18 cellular contexts compared by ENCODE assay signal in the genomic region with DNA sequence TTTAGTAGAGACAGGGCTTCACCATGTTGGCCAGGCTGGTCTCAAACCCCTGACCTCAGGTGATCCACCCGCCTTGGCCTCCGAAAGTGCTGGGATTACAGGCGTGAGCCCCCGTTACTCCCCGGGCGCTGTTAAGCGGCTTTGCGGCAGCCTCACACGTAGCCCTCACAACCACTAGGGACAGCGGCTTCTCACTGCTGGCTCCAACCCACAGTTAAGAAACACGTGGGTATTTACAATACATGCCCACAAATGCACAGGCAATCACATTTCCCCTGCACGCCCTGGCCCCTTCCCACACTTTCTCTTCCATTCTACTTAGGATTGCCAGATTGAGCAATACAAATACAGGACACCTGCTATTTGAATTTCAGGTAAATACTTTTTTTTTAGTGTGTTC. TPM values are rescaled to one million over a fixed set of nuclear protein-coding genes. Genes with fewer than 3 reads are reported as not detected.
DNase-seq lines count a peak whose midpoint lies in the region; ATAC-seq and TF ChIP-seq lines count a peak whose summit lies in the region.
"Had no signal": no experiment of that assay in that cellular context is flagged by ENCODE, and none has a peak within 500 bp of the region (broad histone marks: within the 10 kb centered on the region; RNA-seq: fewer than 3 reads in every experiment).

No MANE protein-coding gene starts in this region.

- no peak overlapping the region for H2AFZ ChIP-seq in neural progenitor cell (replicated peaks)

- no peak overlapping the region for H3K27ac ChIP-seq in brain microvascular endothelial cell
- H3K27ac ChIP-seq in neural progenitor cell, result no peak overlapping the region
- H3K27ac ChIP-seq: BLaER1, coronary artery, right atrium auricular region, tibial artery had no signal

- H3K36me3 Mint-ChIP-seq in HFFc6 (ENCODE audit: low read depth) (no peaks in the 10 kb centered on the region), neural progenitor cell (no peaks in the 10 kb centered on the region)
- H3K36me3 Mint-ChIP-seq in activated naive CD4-positive, alpha-beta T cell treated with anti-CD3 and anti-CD28 coated beads, Interleukin-2, amount 50 U/mL, for 72 hours, result no peaks in the 10 kb centered on the region
- H3K36me3 Mint-ChIP-seq: mesothelial cell of epicardium had no signal

- no peaks in the 10 kb centered on the region for H3K9me3 Mint-ChIP-seq in HFFc6
- H3K9me3 Mint-ChIP-seq in neural progenitor cell, result no peaks in the 10 kb centered on the region
- H3K9me3 Mint-ChIP-seq in activated naive CD4-positive, alpha-beta T cell treated with anti-CD3 and anti-CD28 coated beads, Interleukin-2, amount 50 U/mL, for 72 hours, result no peaks in the 10 kb centered on the region
- H3K9me3 Mint-ChIP-seq: mesothelial cell of epicardium had no signal

- no peak for ATAC-seq in GM18867 (IDR thresholded peaks at IDR 0.05; ENCODE audit: unreplicated experiment)
- no peak for ATAC-seq in activated naive CD4-positive, alpha-beta T cell treated with anti-CD3 and anti-CD28 coated beads, Interleukin-2, amount 50 U/mL, for 72 hours
- ATAC-seq: activated CD4-positive, alpha-beta T cell treated with anti-CD3 and anti-CD28 coated beads for 36 hours had no signal

- in situ Hi-C loops in brain microvascular endothelial cell (cut with HindIII; ENCODE audit: low pct_ligation_motif_present, low sequenced_read_pairs), result no loop called here

- H3K36me3 ChIP-seq in brain microvascular endothelial cell (replicated peaks) (no peaks in the 10 kb centered on the region), neural progenitor cell (no peaks in the 10 kb centered on the region)
- H3K36me3 ChIP-seq: BLaER1, right atrium auricular region, tibial artery had no signal

- DNase-seq in ELF-1 (ENCODE audit: low read depth, low spot score), result peak; percentile 26
- DNase-seq in HFFc6, result no peak
- DNase-seq in brain microvascular endothelial cell, result no peak
- peak; percentile 44 for DNase-seq in neural progenitor cell (ENCODE audit: low spot score)
- DNase-seq in stimulated activated CD4-positive, alpha-beta T cell treated with anti-CD3 and anti-CD28 coated beads, Interleukin-2, amount 100 ng/mL, for 24 hours, result no peak
- DNase-seq in SW 1271 (lab: John Stamatoyannopoulos, UW), result no peak
- no peak for DNase-seq in activated naive CD4-positive, alpha-beta T cell treated with anti-CD3 and anti-CD28 coated beads, Interleukin-2, amount 50 U/mL, for 72 hours (ENCODE audit: low spot score in 2 of 2)
- DNase-seq: activated CD4-positive, alpha-beta T cell treated with anti-CD3 and anti-CD28 coated beads for 36 hours; activated CD8-positive, alpha-beta memory T cell treated with anti-CD3 and anti-CD28 coated beads, Interleukin-2, amount 50 U/mL, for 48 hours; GF-D8; NCI-H2029 treated with DMSO at 0.1 percent for 48 hours; stimulated activated naive CD4-positive, alpha-beta T cell treated with Interleukin-2 at 50 U/mL for 16 hours had no signal

- H4K20me1 ChIP-seq in neural progenitor cell (ENCODE audit: low read depth), result no peaks in the 10 kb centered on the region
- H4K20me1 ChIP-seq: BLaER1 had no signal

- H3K27me3 Mint-ChIP-seq in HFFc6 (ENCODE audit: insufficient read depth), result peaks cover 7% of the 10 kb centered on the region
- peaks cover 15% of the 10 kb centered on the region for H3K27me3 Mint-ChIP-seq in neural progenitor cell (ENCODE audit: insufficient read depth, low read depth)

- peak; percentile 21; the same call in 1 of the 2 replicates for TF ChIP-seq CTCF in HFFc6 (IDR thresholded peaks at IDR 0.05)
- peak; percentile 14 for TF ChIP-seq CTCF in brain microvascular endothelial cell (IDR thresholded peaks at IDR 0.05; ENCODE audit: low read depth, low read length, missing control alignments)
- TF ChIP-seq CTCF in neural progenitor cell (IDR thresholded peaks at IDR 0.05), result peak; percentile 32

- no peak overlapping the region for H3K4me2 ChIP-seq in neural progenitor cell
- H3K4me2 ChIP-seq: BLaER1 had no signal

- H3F3A ChIP-seq in neural progenitor cell (ENCODE audit: low read depth), result no peaks in the 10 kb centered on the region

- no peaks in the 10 kb centered on the region for H3K79me2 ChIP-seq in neural progenitor cell (ENCODE audit: low read depth)

- H3K4me1 Mint-ChIP-seq in HFFc6 (ENCODE audit: low read depth), result peaks cover 20% of the 10 kb centered on the region
- peaks cover 2% of the 10 kb centered on the region for H3K4me1 Mint-ChIP-seq in neural progenitor cell
- H3K4me1 Mint-ChIP-seq: activated CD4-positive, alpha-beta T cell treated with anti-CD3 and anti-CD28 coated beads for 36 hours; mesothelial cell of epicardium had no signal

- no peaks in the 10 kb centered on the region for H3K4me1 ChIP-seq in neural progenitor cell
- H3K4me1 ChIP-seq: BLaER1, right atrium auricular region, tibial artery had no signal

- H3K4me3 Mint-ChIP-seq in HFFc6 (no peak overlapping the region), neural progenitor cell (no peak overlapping the region)
- H3K4me3 Mint-ChIP-seq: activated CD4-positive, alpha-beta T cell treated with anti-CD3 and anti-CD28 coated beads for 36 hours; mesothelial cell of epicardium had no signal

- H3K27me3 ChIP-seq in brain microvascular endothelial cell (replicated peaks) (no peaks in the 10 kb centered on the region), neural progenitor cell (no peaks in the 10 kb centered on the region)
- H3K27me3 ChIP-seq: BLaER1, right atrium auricular region had no signal

- no peak overlapping the region for H3K4me3 ChIP-seq in brain microvascular endothelial cell (ENCODE audit: low read depth, low read length)
- H3K4me3 ChIP-seq in neural progenitor cell, result no peak overlapping the region
- H3K4me3 ChIP-seq: BLaER1, coronary artery, right atrium auricular region, tibial artery had no signal

- H3K27ac Mint-ChIP-seq in HFFc6 (no peak overlapping the region), neural progenitor cell (no peak overlapping the region)
- no peak overlapping the region for H3K27ac Mint-ChIP-seq in activated naive CD4-positive, alpha-beta T cell treated with anti-CD3 and anti-CD28 coated beads, Interleukin-2, amount 50 U/mL, for 72 hours
- H3K27ac Mint-ChIP-seq: activated CD4-positive, alpha-beta T cell treated with anti-CD3 and anti-CD28 coated beads for 36 hours; mesothelial cell of epicardium had no signal

- H3K9ac ChIP-seq in neural progenitor cell, result no peak overlapping the region
- H3K9ac ChIP-seq: BLaER1 had no signal

- no peaks in the 10 kb centered on the region for H3K9me3 ChIP-seq in neural progenitor cell (ENCODE audit: low read depth)
- H3K9me3 ChIP-seq: BLaER1, right atrium auricular region, tibial artery had no signal

RNA-seq across cellular contexts. Expression of gene EIF5, which starts 37.0 kb away (rescaled TPM):
- total RNA-seq in HFFc6 (2021; fragmentation: NEBNext Ultra II Directional; extraction: Animal tissue kit (Norgen Biotek cat#: 25700)), result 100 to 1,000 TPM; 181 to 217 (median 203) TPM
- 216 and 257 TPM in 2 replicates for total RNA-seq in neural progenitor cell (ENCODE audit: low replicate concordance)
- 100 to 1,000 TPM; 154 to 243 TPM for total RNA-seq in activated naive CD4-positive, alpha-beta T cell treated with anti-CD3 and anti-CD28 coated beads, Interleukin-2, amount 50 U/mL, for 72 hours

Comparison
In these comparisons a context has a peak if more than half of its experiments do, and no peak if none do; other contexts are left out.
1. DNase-seq: peak in ELF-1 (single experiment) and neural progenitor cell (single experiment); none in HFFc6 (single experiment), brain microvascular endothelial cell (single experiment), stimulated activated CD4-positive, alpha-beta T cell treated with anti-CD3 and anti-CD28 coated beads, Interleukin-2, amount 100 ng/mL, for 24 hours (0 of 2), SW 1271 (0 of 2) and activated naive CD4-positive, alpha-beta T cell treated with anti-CD3 and anti-CD28 coated beads, Interleukin-2, amount 50 U/mL, for 72 hours (0 of 2).
2. Peak in every context shown above with its lines, with median percentiles within 50 percentile points of each other: CTCF ChIP-seq.